In genomic region chr17:11908711-11909146, GRCh38 we compare ENCODE assay signal across 1 cellular context.
TF ChIP-seq lines count a peak whose summit lies in the region.

No MANE protein-coding gene starts in this region.

TF ChIP-seq in K562, 482 proteins besides CTCF, POLR2A, EP300 and RAD21 (continued from another document and continues in another):
- peak; percentile 93 for TF ChIP-seq CUX1 (CRISPR knock-in tag; IDR thresholded peaks at IDR 0.05)
- TF ChIP-seq GATAD2B (IDR thresholded peaks at IDR 0.05; ENCODE audit: borderline replicate concordance), result peak; percentile 74; the same call in 1 of the 2 replicates
- TF ChIP-seq TFAP4 (CRISPR knock-in tag; IDR thresholded peaks at IDR 0.05; ENCODE audit: borderline replicate concordance), result peak; percentile 75
- peak; percentile 93 for TF ChIP-seq HEY1 (CRISPR knock-in tag; IDR thresholded peaks at IDR 0.05; ENCODE audit: borderline replicate concordance)
- no peak for TF ChIP-seq ZNF121 (CRISPR knock-in tag; conservative IDR thresholded peaks at IDR 0.05)
- TF ChIP-seq FOXJ3 (CRISPR knock-in tag; IDR thresholded peaks at IDR 0.05), result no peak
- no peak for TF ChIP-seq PPARD (CRISPR knock-in tag; IDR thresholded peaks at IDR 0.05)
- no peak for TF ChIP-seq NR3C1 (CRISPR knock-in tag; IDR thresholded peaks at IDR 0.05)
- TF ChIP-seq ZKSCAN8 (CRISPR knock-in tag; IDR thresholded peaks at IDR 0.05), result peak; percentile 90
- TF ChIP-seq ZFP30 (CRISPR knock-in tag; IDR thresholded peaks at IDR 0.05; ENCODE audit: borderline replicate concordance), result no peak
- TF ChIP-seq ARID2 (IDR thresholded peaks at IDR 0.05), result no peak
- no peak for TF ChIP-seq E2F8 (IDR thresholded peaks at IDR 0.05; ENCODE audit: low read depth, partially characterized antibody)
- peak; percentile 85 to 97; a peak in 3 of 4 replicates for TF ChIP-seq TBL1XR1 (IDR thresholded peaks at IDR 0.05; ENCODE audit: low read length in 2 of 2)
- 0 out of 2 replicates have a peak, but pooled peaks have one; percentile 39 for TF ChIP-seq MITF (IDR thresholded peaks at IDR 0.05)
- no peak for TF ChIP-seq SNAPC5 (CRISPR knock-in tag; IDR thresholded peaks at IDR 0.05)
- no peak; the same call in 1 of the 2 replicates for TF ChIP-seq CREB3L1 (IDR thresholded peaks at IDR 0.05; ENCODE audit: borderline replicate concordance, low read depth)
- TF ChIP-seq NR2F6 (CRISPR knock-in tag; IDR thresholded peaks at IDR 0.05), result no peak
- no peak for TF ChIP-seq SRSF1 (IDR thresholded peaks at IDR 0.05; ENCODE audit: low read depth, low read length)
- no peak for TF ChIP-seq ZNF507 (tag; conservative IDR thresholded peaks at IDR 0.05)
- no peak for TF ChIP-seq CHCHD3 (CRISPR knock-in tag; IDR thresholded peaks at IDR 0.05)
- TF ChIP-seq PHB2 (IDR thresholded peaks at IDR 0.05; ENCODE audit: low read depth), result peak; percentile 99
- TF ChIP-seq EP400 (IDR thresholded peaks at IDR 0.05), result peak; percentile 33; the same call in 1 of the 2 replicates
- no peak for TF ChIP-seq ATF6 (CRISPR knock-in tag; IDR thresholded peaks at IDR 0.05)
- no peak for TF ChIP-seq RBFOX2 (IDR thresholded peaks at IDR 0.05; ENCODE audit: low read depth, low read length)
- no peak for TF ChIP-seq MLX (CRISPR knock-in tag; conservative IDR thresholded peaks at IDR 0.05)
- peak; percentile 100 for TF ChIP-seq ARID1B (IDR thresholded peaks at IDR 0.05)
- no peak for TF ChIP-seq ASH1L (IDR thresholded peaks at IDR 0.05; ENCODE audit: borderline replicate concordance, low read depth, partially characterized antibody)
- TF ChIP-seq ZNF263 (CRISPR knock-in tag; IDR thresholded peaks at IDR 0.05; ENCODE audit: borderline replicate concordance), result no peak
- TF ChIP-seq SAFB2 (IDR thresholded peaks at IDR 0.05; ENCODE audit: borderline replicate concordance, low read depth, low read length, severe bottlenecking), result no peak
- no peak for TF ChIP-seq GTF2A2 (tag; IDR thresholded peaks at IDR 0.05)
- no peak for TF ChIP-seq SREBF1 (IDR thresholded peaks at IDR 0.05; ENCODE audit: borderline replicate concordance, low read depth, low read length)
- peak; percentile 57 for TF ChIP-seq TAF9B (IDR thresholded peaks at IDR 0.05; ENCODE audit: partially characterized antibody)
- peak; percentile 76 for TF ChIP-seq NEUROD1 (IDR thresholded peaks at IDR 0.05; ENCODE audit: borderline replicate concordance, low read depth, low read length, partially characterized antibody)
- TF ChIP-seq ZNF57 (CRISPR knock-in tag; IDR thresholded peaks at IDR 0.05), result no peak
- TF ChIP-seq SP2 (IDR thresholded peaks at IDR 0.05; ENCODE audit: extremely low read depth, low read depth, low read length, poor library complexity, severe bottlenecking), result no peak
- no peak for TF ChIP-seq GABPB2 (CRISPR knock-in tag; conservative IDR thresholded peaks at IDR 0.05)
- TF ChIP-seq CBFB (CRISPR knock-in tag; IDR thresholded peaks at IDR 0.05), result peak; percentile 88
- no peak for TF ChIP-seq NR4A1 (CRISPR knock-in tag; IDR thresholded peaks at IDR 0.05)
- peak; percentile 96 for TF ChIP-seq NR4A1 (tag; IDR thresholded peaks at IDR 0.05)
- no peak for TF ChIP-seq SP1 (CRISPR knock-in tag; IDR thresholded peaks at IDR 0.05)
- no peak for TF ChIP-seq ZNF133 (CRISPR knock-in tag; IDR thresholded peaks at IDR 0.05)
- no peak for TF ChIP-seq USF1 (CRISPR knock-in tag; IDR thresholded peaks at IDR 0.05)
- no peak for TF ChIP-seq PRMT5 (CRISPR knock-in tag; IDR thresholded peaks at IDR 0.05)
- TF ChIP-seq XRCC4 (IDR thresholded peaks at IDR 0.05; ENCODE audit: extremely low read depth, insufficient read depth, insufficient read length), result no peak
- TF ChIP-seq POLR2B (IDR thresholded peaks at IDR 0.05; ENCODE audit: low read depth, partially characterized antibody), result no peak
- peak; percentile 45; the same call in 1 of the 2 replicates for TF ChIP-seq ZEB2 (IDR thresholded peaks at IDR 0.05)
- TF ChIP-seq MBD2 (IDR thresholded peaks at IDR 0.05; ENCODE audit: borderline replicate concordance, low read depth), result peak; percentile 76
- TF ChIP-seq ZSCAN29 (IDR thresholded peaks at IDR 0.05), result no peak
- TF ChIP-seq SPI1 (IDR thresholded peaks at IDR 0.05; ENCODE audit: borderline replicate concordance, low read depth, low read length), result no peak
- TF ChIP-seq HES1 (IDR thresholded peaks at IDR 0.05; ENCODE audit: low read depth), result peak; percentile 99
- no peak for TF ChIP-seq ZFP1 (CRISPR knock-in tag; IDR thresholded peaks at IDR 0.05)
- TF ChIP-seq KLF1 (tag; IDR thresholded peaks at IDR 0.05), result no peak
- TF ChIP-seq TCF15 (CRISPR knock-in tag; IDR thresholded peaks at IDR 0.05), result no peak
- TF ChIP-seq ZNF24 (IDR thresholded peaks at IDR 0.05), result peak; percentile 88
- peak; percentile 73 for TF ChIP-seq MYC (IDR thresholded peaks at IDR 0.05; ENCODE audit: low read depth, low read length)
- TF ChIP-seq MYC (CRISPR knock-in tag; IDR thresholded peaks at IDR 0.05; ENCODE audit: borderline replicate concordance, low read depth), result no peak; the same call in 1 of the 2 replicates
- TF ChIP-seq DACH1 (IDR thresholded peaks at IDR 0.05; ENCODE audit: partially characterized antibody), result peak; percentile 72
- no peak for TF ChIP-seq SMAD2 (IDR thresholded peaks at IDR 0.05; ENCODE audit: low read depth, low read length)
- TF ChIP-seq TCF3 (CRISPR knock-in tag; IDR thresholded peaks at IDR 0.05), result peak; percentile 100
